ENCODE assay signal across 2 cellular contexts in the genomic region with DNA sequence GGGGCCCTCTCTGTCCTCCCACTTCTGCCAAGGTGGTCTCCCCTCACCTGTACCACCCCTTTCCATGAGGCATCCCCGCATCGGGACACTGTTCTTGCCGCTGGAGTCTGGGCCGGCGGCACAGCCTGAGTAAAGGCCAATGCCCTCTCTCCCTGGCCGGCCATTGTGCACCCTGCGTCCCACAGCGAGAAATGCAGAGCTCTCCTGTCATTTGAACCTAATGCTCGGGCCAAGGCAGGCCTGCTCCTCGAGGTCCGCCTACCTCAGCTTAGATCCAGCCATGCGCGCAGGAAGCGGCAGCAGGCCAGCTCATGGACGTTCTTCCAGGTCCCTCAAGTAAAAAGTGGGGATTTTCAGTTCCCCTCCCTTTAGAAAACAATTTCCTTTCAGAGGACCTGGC.
TF ChIP-seq lines count a peak whose summit lies in the region.

No MANE protein-coding gene starts in this region.

TF ChIP-seq in A549, 52 proteins besides CTCF, POLR2A, EP300 and RAD21 (continued from another document):
- TF ChIP-seq, protein P1, sequence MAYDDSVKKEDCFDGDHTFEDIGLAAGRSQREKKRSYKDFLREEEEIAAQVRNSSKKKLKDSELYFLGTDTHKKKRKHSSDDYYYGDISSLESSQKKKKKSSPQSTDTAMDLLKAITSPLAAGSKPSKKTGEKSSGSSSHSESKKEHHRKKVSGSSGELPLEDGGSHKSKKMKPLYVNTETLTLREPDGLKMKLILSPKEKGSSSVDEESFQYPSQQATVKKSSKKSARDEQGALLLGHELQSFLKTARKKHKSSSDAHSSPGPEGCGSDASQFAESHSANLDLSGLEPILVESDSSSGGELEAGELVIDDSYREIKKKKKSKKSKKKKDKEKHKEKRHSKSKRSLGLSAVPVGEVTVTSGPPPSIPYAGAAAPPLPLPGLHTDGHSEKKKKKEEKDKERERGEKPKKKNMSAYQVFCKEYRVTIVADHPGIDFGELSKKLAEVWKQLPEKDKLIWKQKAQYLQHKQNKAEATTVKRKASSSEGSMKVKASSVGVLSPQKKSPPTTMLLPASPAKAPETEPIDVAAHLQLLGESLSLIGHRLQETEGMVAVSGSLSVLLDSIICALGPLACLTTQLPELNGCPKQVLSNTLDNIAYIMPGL (CRISPR knock-in tag; IDR thresholded peaks at IDR 0.05; ENCODE audit: borderline replicate concordance) = no peak
- TF ChIP-seq FOXS1 (CRISPR knock-in tag; IDR thresholded peaks at IDR 0.05) (no peak), MAZ (IDR thresholded peaks at IDR 0.05; ENCODE audit: borderline replicate concordance, low read depth, low read length) (no peak), HDAC2 (IDR thresholded peaks at IDR 0.05) (no peak), PBX3 (IDR thresholded peaks at IDR 0.05) (no peak), GATA3 (IDR thresholded peaks at IDR 0.05; ENCODE audit: borderline replicate concordance) (no peak), KDM5A (IDR thresholded peaks at IDR 0.05) (no peak)

TF ChIP-seq in GM23338, 12 proteins besides CTCF, POLR2A, EP300 and RAD21 (continued from another document):
- TF ChIP-seq ZNF462 (CRISPR knock-in tag; IDR thresholded peaks at IDR 0.05) = no peak
